Comparison of ENCODE assay signal across 8 cellular contexts in genomic region chr20:25247666-25248500, GRCh38. TPM values are rescaled to one million over a fixed set of nuclear protein-coding genes. Genes with fewer than 3 reads are reported as not detected.
DNase-seq lines count a peak whose midpoint lies in the region; ATAC-seq and TF ChIP-seq lines count a peak whose summit lies in the region.

PYGB (plus strand) TSS chr20:25248085; CDS start chr20:25248179, 94 bp downstream.

- H3K27me3 Mint-ChIP-seq in nephron progenitor cell (ENCODE audit: low read depth, poor library complexity) = peaks cover 17% of the 10 kb centered on the region
- H3K27me3 Mint-ChIP-seq in stimulated activated naive CD8-positive, alpha-beta T cell treated with anti-CD3 and anti-CD28 coated beads, Interleukin-15, amount 100 ng/mL, for 72 hours = peaks cover 10% of the 10 kb centered on the region

- DNase-seq in ELR (ENCODE audit: low read depth) (peak; percentile 86), GOT3 (lab: John Stamatoyannopoulos, UW) (peak; percentile 57), LHCN-M2 (ENCODE audit: low read depth) (peak; percentile 84), SIG-M5 (lab: John Stamatoyannopoulos, UW) (peak; percentile 20), fibroblast of the conjunctiva (ENCODE audit: low read depth) (peak; percentile 75), nephron progenitor cell (peak; percentile 81)
- DNase-seq in activated effector memory CD4-positive, alpha-beta T cell treated with anti-CD3 and anti-CD28 coated beads, Interleukin-2, amount 50 U/mL, for 16 hours = peak; percentile 90
- peak; percentile 81 to 83 for DNase-seq in stimulated activated naive CD8-positive, alpha-beta T cell treated with anti-CD3 and anti-CD28 coated beads, Interleukin-15, amount 100 ng/mL, for 72 hours

- peaks cover 8% of the 10 kb centered on the region for H3K9me3 Mint-ChIP-seq in nephron progenitor cell
- no peaks in the 10 kb centered on the region for H3K9me3 Mint-ChIP-seq in stimulated activated naive CD8-positive, alpha-beta T cell treated with anti-CD3 and anti-CD28 coated beads, Interleukin-15, amount 100 ng/mL, for 72 hours

- peak; percentile 78 for ATAC-seq in stimulated activated naive CD8-positive, alpha-beta T cell treated with anti-CD3 and anti-CD28 coated beads, Interleukin-15, amount 100 ng/mL, for 72 hours

- peak within 1 kb of the TSS; percentile 96 for H3K27ac Mint-ChIP-seq in nephron progenitor cell
- peak within 1 kb of the TSS; percentile 91 to 96 for H3K27ac Mint-ChIP-seq in stimulated activated naive CD8-positive, alpha-beta T cell treated with anti-CD3 and anti-CD28 coated beads, Interleukin-15, amount 100 ng/mL, for 72 hours

- H3K4me3 Mint-ChIP-seq in nephron progenitor cell = peak within 1 kb of the TSS; percentile 98
- H3K4me3 Mint-ChIP-seq in stimulated activated naive CD8-positive, alpha-beta T cell treated with anti-CD3 and anti-CD28 coated beads, Interleukin-15, amount 100 ng/mL, for 72 hours = peak within 1 kb of the TSS; percentile 90 to 94

- peaks cover 65% of the 10 kb centered on the region for H3K4me1 Mint-ChIP-seq in nephron progenitor cell
- H3K4me1 Mint-ChIP-seq in stimulated activated naive CD8-positive, alpha-beta T cell treated with anti-CD3 and anti-CD28 coated beads, Interleukin-15, amount 100 ng/mL, for 72 hours = peaks cover 60% of the 10 kb centered on the region

- H3K36me3 Mint-ChIP-seq in nephron progenitor cell (ENCODE audit: low read depth) = peaks cover 10% of the 10 kb centered on the region

- TF ChIP-seq CTCF in nephron progenitor cell (IDR thresholded peaks at IDR 0.05) = no peak

RNA-seq across cellular contexts. Expression of gene PYGB, which starts in this region (rescaled TPM):
- 149 and 161 TPM in 2 replicates for total RNA-seq in LHCN-M2 (2014; rRNA removed)
- polyA plus RNA-seq in LHCN-M2 (2012) = 77.3 TPM

Comparison
In these comparisons a context has a peak if more than half of its experiments do, and no peak if none do; other contexts are left out.
1. Peak in every context shown above with its lines: DNase-seq and ATAC-seq.
2. DNase-seq: peak in every context shown above with its lines; median percentile 90 in activated effector memory CD4-positive, alpha-beta T cell treated with anti-CD3 and anti-CD28 coated beads, Interleukin-2, amount 50 U/mL, for 16 hours; 86 in ELR; 84 in LHCN-M2; 82 in stimulated activated naive CD8-positive, alpha-beta T cell treated with anti-CD3 and anti-CD28 coated beads, Interleukin-15, amount 100 ng/mL, for 72 hours; 81 in nephron progenitor cell; 75 in fibroblast of the conjunctiva; 57 in GOT3; 20 in SIG-M5.